In genomic region chr7:22563621-22564241, GRCh38 we compare ENCODE assay signal across 8 cellular contexts.
DNase-seq lines count a peak whose midpoint lies in the region; ATAC-seq, FAIRE-seq and TF ChIP-seq lines count a peak whose summit lies in the region.

No MANE protein-coding gene starts in this region.

- H3K36me3 Mint-ChIP-seq in neural progenitor cell, result no peaks in the 10 kb centered on the region

- CTCF ChIA-PET in HepG2 (lab: Yijun Ruan, JAX; ENCODE audit: low intra/inter-chr PET ratio, low total read pairs), result no interaction called here

- H3F3A ChIP-seq in neural progenitor cell (ENCODE audit: low read depth), result no peaks in the 10 kb centered on the region

- H3K9me3 ChIP-seq in HepG2 (ENCODE audit: low read length), result no peaks in the 10 kb centered on the region
- no peaks in the 10 kb centered on the region for H3K9me3 ChIP-seq in right lobe of liver
- no peaks in the 10 kb centered on the region for H3K9me3 ChIP-seq in HUES64 (ENCODE audit: insufficient read depth, low read depth, low read length)
- H3K9me3 ChIP-seq in neural progenitor cell (ENCODE audit: low read depth), result no peaks in the 10 kb centered on the region

- 35% methylated on average over 11 of the region's 11 CpGs for WGBS in HepG2 (ENCODE audit: low lambda C conversion rate)
- 69% methylated on average over 10 of the region's 11 CpGs for WGBS in right lobe of liver (ENCODE audit: insufficient coverage, low coverage, low lambda C conversion rate, missing lambda C conversion rate)
- 62% methylated on average over 11 of the region's 11 CpGs for WGBS in HUES64

- TF ChIP-seq RAD21 in HepG2 (CRISPR knock-in tag; IDR thresholded peaks at IDR 0.05), result no peak

- H3K4me1 ChIP-seq in HepG2 (ENCODE audit: insufficient read depth, low read length) (peaks cover 8% of the 10 kb centered on the region; the same call in 1 of the 2 replicates), right lobe of liver (peaks cover 0 to 27% (median 13%) of the 10 kb centered on the region in 4 donors), HUES64 (ENCODE audit: insufficient read depth, low read length) (peaks cover 58% of the 10 kb centered on the region), neural progenitor cell (peaks cover 20% of the 10 kb centered on the region)

- H2AFZ ChIP-seq in HepG2 (ENCODE audit: low read length), result no peak overlapping the region
- peak overlapping the region; percentile 64 for H2AFZ ChIP-seq in neural progenitor cell (replicated peaks)

- peaks cover 35% of the 10 kb centered on the region for H3K4me1 Mint-ChIP-seq in neural progenitor cell

- POLR2A ChIA-PET in HepG2 (lab: Yijun Ruan, JAX), result no interaction called here

- no peak overlapping the region for H3K4me2 ChIP-seq in HepG2 (ENCODE audit: low read depth, low read length)
- peak overlapping the region; percentile 26 for H3K4me2 ChIP-seq in neural progenitor cell

- DNase-seq in HepG2 (ENCODE audit: low spot score) (no peak), right lobe of liver (no peak), astrocyte of the spinal cord (ENCODE audit: low read depth, low spot score) (peak; percentile 57), neural progenitor cell (ENCODE audit: low spot score) (peak; percentile 36), COLO829 (ENCODE audit: low spot score) (no peak), midbrain (lab: John Stamatoyannopoulos, UW) (no peak)
- DNase-seq in effector CD4-positive, alpha-beta T cell, result no peak

- H3K27ac ChIP-seq in HepG2 (ENCODE audit: extremely low read length, insufficient read depth, low read length), result no peak overlapping the region
- H3K27ac ChIP-seq in right lobe of liver, result no peak overlapping the region
- H3K27ac ChIP-seq in HUES64 (ENCODE audit: low read depth, low read length), result peak overlapping the region; percentile 29; the same call in 1 of the 2 replicates
- no peak overlapping the region for H3K27ac ChIP-seq in neural progenitor cell

- no peak for TF ChIP-seq POLR2A in HepG2 (IDR thresholded peaks at IDR 0.05; ENCODE audit: insufficient read depth in 1 of 2, low read depth in 2 of 2, low read length in 2 of 2)
- no peak for TF ChIP-seq POLR2A in right lobe of liver (IDR thresholded peaks at IDR 0.05)

- FAIRE-seq in HepG2 (lab: Jason Lieb, UNC), result no peak

- TF ChIP-seq EP300 in HepG2 (IDR thresholded peaks at IDR 0.05; ENCODE audit: low read depth in 2 of 2, low read length in 2 of 2), result no peak
- TF ChIP-seq EP300 in HepG2 (CRISPR knock-in tag; IDR thresholded peaks at IDR 0.05; ENCODE audit: borderline replicate concordance), result no peak

- H3K4me3 ChIP-seq in HepG2 (replicated peaks in 1 of 3; ENCODE audit: insufficient read depth in 1 of 3, low read depth in 2 of 3, low read length in 3 of 3) (no peak overlapping the region), right lobe of liver (peak overlapping the region in 1 of 3 donors; percentile 5), HUES64 (ENCODE audit: low read length) (no peak overlapping the region), astrocyte of the spinal cord (ENCODE audit: low read depth, low read length) (no peak overlapping the region), neural progenitor cell (no peak overlapping the region)

- in situ Hi-C loops in HepG2 (cut with HindIII; ENCODE audit: extremely low pct_ligation_motif_present, low pct_unique_long_range_greater_than_20kb) (loop anchor here (5.0 kb wide), 1 partner anchor 164 kb away; the partner anchor contains the start of gene IL6), astrocyte of the spinal cord (cut with HindIII; ENCODE audit: low sequenced_read_pairs) (no loop called here)

- no peaks in the 10 kb centered on the region for H3K79me2 ChIP-seq in HepG2 (ENCODE audit: insufficient read depth, low read length)
- no peaks in the 10 kb centered on the region for H3K79me2 ChIP-seq in neural progenitor cell (ENCODE audit: low read depth)

- peak overlapping the region; percentile 38 for H3K4me3 Mint-ChIP-seq in neural progenitor cell

- peaks cover 12% of the 10 kb centered on the region for H3K27me3 Mint-ChIP-seq in neural progenitor cell (ENCODE audit: insufficient read depth, low read depth)

- intact Hi-C loops in HepG2 (cut with micrococcal nuclease; ENCODE audit: unreplicated experiment), result loop anchor here (10.0 kb wide), 1 partner anchor 301 kb away; no protein-coding TSS in a partner anchor
- intact Hi-C loops in right lobe of liver (cut with DNase I), result no loop called here

- no peak overlapping the region for H3K27ac Mint-ChIP-seq in neural progenitor cell

- H3K36me3 ChIP-seq in HepG2 (replicated peaks in 1 of 2; ENCODE audit: control insufficient read depth in 1 of 2, insufficient read depth in 2 of 2, low read length in 2 of 2) (no peaks in the 10 kb centered on the region), right lobe of liver (no peaks in the 10 kb centered on the region), HUES64 (ENCODE audit: insufficient read depth, low read length) (no peaks in the 10 kb centered on the region), neural progenitor cell (no peaks in the 10 kb centered on the region)

- no TSS peak for BruUV-seq in HepG2 (replicated peaks; lab: Mats Ljungman, UMichigan)

- peaks cover 4 to 22% of the 10 kb centered on the region in 2 experiments; a peak in 3 of 5 replicates for H3K27me3 ChIP-seq in HepG2 (ENCODE audit: control insufficient read depth in 1 of 2, insufficient read depth in 2 of 2, low read length in 2 of 2)
- H3K27me3 ChIP-seq in right lobe of liver, result no peaks in the 10 kb centered on the region
- H3K27me3 ChIP-seq in HUES64 (ENCODE audit: insufficient read depth, low read length), result no peaks in the 10 kb centered on the region
- no peaks in the 10 kb centered on the region for H3K27me3 ChIP-seq in neural progenitor cell

- H3K9me3 Mint-ChIP-seq in neural progenitor cell, result no peaks in the 10 kb centered on the region

- ATAC-seq in HepG2, result peak; percentile 11; the same call in 1 of the 3 replicates
- ATAC-seq in right lobe of liver, result no peak

- H4K20me1 ChIP-seq in HepG2 (ENCODE audit: insufficient read depth, low read length), result no peaks in the 10 kb centered on the region
- H4K20me1 ChIP-seq in neural progenitor cell (ENCODE audit: low read depth), result no peaks in the 10 kb centered on the region

- no peak overlapping the region for H3K9ac ChIP-seq in HepG2 (ENCODE audit: insufficient read depth, low read depth, low read length)
- H3K9ac ChIP-seq in HUES64 (ENCODE audit: low read depth, low read length), result peak overlapping the region; percentile 24; the same call in 1 of the 2 replicates
- no peak overlapping the region for H3K9ac ChIP-seq in neural progenitor cell

- TF ChIP-seq CTCF in HepG2 (CRISPR knock-in tag; IDR thresholded peaks at IDR 0.05), result no peak
- no peak for TF ChIP-seq CTCF in right lobe of liver (IDR thresholded peaks at IDR 0.05)
- TF ChIP-seq CTCF in astrocyte of the spinal cord (IDR thresholded peaks at IDR 0.05; ENCODE audit: low read depth, low read length), result no peak
- TF ChIP-seq CTCF in neural progenitor cell (IDR thresholded peaks at IDR 0.05), result no peak

TF ChIP-seq in HepG2, 621 proteins besides CTCF, POLR2A, EP300 and RAD21:
- TF ChIP-seq SIN3B (IDR thresholded peaks at IDR 0.05; ENCODE audit: low read length) (no peak), TAF1 (CRISPR knock-in tag; IDR thresholded peaks at IDR 0.05) (no peak), HNF4A (CRISPR knock-in tag; IDR thresholded peaks at IDR 0.05) (no peak), BATF2 (CRISPR knock-in tag; IDR thresholded peaks at IDR 0.05) (no peak), IRF9 (CRISPR knock-in tag; IDR thresholded peaks at IDR 0.05; ENCODE audit: borderline replicate concordance) (no peak), ZNF484 (CRISPR knock-in tag; IDR thresholded peaks at IDR 0.05; ENCODE audit: borderline replicate concordance, low read depth) (no peak), MTF2 (CRISPR knock-in tag; IDR thresholded peaks at IDR 0.05; ENCODE audit: borderline replicate concordance) (no peak), ZSCAN31 (CRISPR knock-in tag; IDR thresholded peaks at IDR 0.05; ENCODE audit: low read depth) (no peak), MLXIP (CRISPR knock-in tag; IDR thresholded peaks at IDR 0.05; ENCODE audit: borderline replicate concordance) (no peak)

Comparison
In these comparisons a context has a peak if more than half of its experiments do, and no peak if none do; other contexts are left out.
1. DNase-seq: peak in astrocyte of the spinal cord (single experiment) and neural progenitor cell (single experiment); none in HepG2 (single experiment), right lobe of liver (0 of 3), COLO829 (single experiment), midbrain (single experiment) and effector CD4-positive, alpha-beta T cell (single experiment).